14 cellular contexts compared by ENCODE assay signal in genomic region chr18:50527636-50528307, GRCh38. TPM values are rescaled to one million over a fixed set of nuclear protein-coding genes. Genes with fewer than 3 reads are reported as not detected.
"Had no signal": no experiment of that assay in that cellular context is flagged by ENCODE, and none has a peak within 500 bp of the region (broad histone marks: within the 10 kb centered on the region; RNA-seq: fewer than 3 reads in every experiment).

No MANE protein-coding gene starts in this region.

- H3K4me3 ChIP-seq: esophagus muscularis mucosa, right atrium auricular region, upper lobe of left lung had no signal

- H3K27ac ChIP-seq: esophagus muscularis mucosa, neutrophil, right atrium auricular region, upper lobe of left lung had no signal

- H3K4me1 ChIP-seq: esophagus muscularis mucosa, right atrium auricular region, upper lobe of left lung had no signal

- H3K9me3 ChIP-seq: neutrophil had no signal

- ATAC-seq: naive thymus-derived CD4-positive, alpha-beta T cell had no signal

- DNase-seq: activated CD4-positive, alpha-beta T cell treated with anti-CD3 and anti-CD28 coated beads, Interleukin-2, amount 10 ng/mL, durations not matched to agents 24 days and 14 days; activated effector memory CD4-positive, alpha-beta T cell treated with Interleukin-2 at 50 U/mL for 16 hours; glutamatergic neuron; naive thymus-derived CD4-positive, alpha-beta T cell; small intestine; T-helper 1 cell had no signal

- H3K27me3 ChIP-seq: right atrium auricular region, upper lobe of left lung had no signal

- H3K36me3 ChIP-seq: esophagus muscularis mucosa, neutrophil, right atrium auricular region, upper lobe of left lung had no signal

RNA-seq across cellular contexts. Expression of gene MAPK4, which starts 32.1 kb away (rescaled TPM):
- total RNA-seq: activated CD4-positive, alpha-beta T cell treated with anti-CD3 and anti-CD28 coated beads, Interleukin-2, amount 10 ng/mL, durations not matched to agents 24 days and 14 days; activated CD8-positive, alpha-beta memory T cell treated with anti-CD3 and anti-CD28 coated beads for 36 hours; dermis microvascular lymphatic vessel endothelial cell; fibroblast of villous mesenchyme; lung microvascular endothelial cell; naive thymus-derived CD4-positive, alpha-beta T cell had no signal
